Comparison of ENCODE assay signal across 10 cellular contexts in genomic region chr7:5703572-5704533, GRCh38.
A peak's percentile ranks its signal among the peaks of the same experiment; 100 is the strongest.
DNase-seq lines count a peak whose midpoint lies in the region; ATAC-seq and TF ChIP-seq lines count a peak whose summit lies in the region.
"Had no signal": no experiment of that assay in that cellular context is flagged by ENCODE, and none has a peak within 500 bp of the region (broad histone marks: within the 10 kb centered on the region; RNA-seq: fewer than 3 reads in every experiment).

No MANE protein-coding gene starts in this region.

- H3K4me1 ChIP-seq in OCI-LY3 (ENCODE audit: low read length) = peaks cover 56% of the 10 kb centered on the region

- DNase-seq in GM10266 (ENCODE audit: extremely low spot score) (no peak), fibroblast of villous mesenchyme (ENCODE audit: low read depth) (peak; percentile 89), retinal pigment epithelial cell (ENCODE audit: low read depth) (no peak), occipital lobe (lab: John Stamatoyannopoulos, UW) (no peak)
- DNase-seq in stimulated activated CD4-positive, alpha-beta T cell treated with anti-CD3 and anti-CD28 coated beads, Interleukin-15, amount 100 ng/mL, for 24 hours = no peak
- DNase-seq: NCI-H526 treated with DMSO at 0.1 percent for 48 hours had no signal

- H3K9me3 ChIP-seq in OCI-LY3 (ENCODE audit: insufficient read depth, low read length) = no peaks in the 10 kb centered on the region

- H3K4me3 ChIP-seq in OCI-LY3 (ENCODE audit: low read length) = no peak overlapping the region
- no peak overlapping the region for H3K4me3 ChIP-seq in fibroblast of villous mesenchyme (ENCODE audit: low read depth, low read length)
- peak overlapping the region; percentile 4 for H3K4me3 ChIP-seq in retinal pigment epithelial cell (ENCODE audit: low read length)
- H3K4me3 ChIP-seq: lung had no signal

- H2AFZ ChIP-seq in OCI-LY3 (ENCODE audit: low read depth, low read length) = no peak overlapping the region

- TF ChIP-seq CTCF in GM10266 (IDR thresholded peaks at IDR 0.05; ENCODE audit: control insufficient read depth, insufficient read depth, low read depth, missing control alignments) = peak; percentile 7
- TF ChIP-seq CTCF in OCI-LY3 (IDR thresholded peaks at IDR 0.05; ENCODE audit: low read depth, low read length) = peak; percentile 34
- peak; percentile 33 for TF ChIP-seq CTCF in fibroblast of villous mesenchyme (IDR thresholded peaks at IDR 0.05; ENCODE audit: insufficient read depth, low read depth, low read length)
- TF ChIP-seq CTCF in retinal pigment epithelial cell (conservative IDR thresholded peaks at IDR 0.05; ENCODE audit: low read depth, low read length) = no peak

- ATAC-seq in HG02678 (IDR thresholded peaks at IDR 0.05; ENCODE audit: unreplicated experiment) (no peak), HG02798 (IDR thresholded peaks at IDR 0.05; ENCODE audit: poor library complexity, unreplicated experiment) (no peak)

- peak overlapping the region; percentile 33 for H3K4me2 ChIP-seq in OCI-LY3 (ENCODE audit: low read length)

- H3K36me3 ChIP-seq in OCI-LY3 (replicated peaks; ENCODE audit: low read depth, low read length) = peaks cover 12% of the 10 kb centered on the region

- H3K27ac ChIP-seq in OCI-LY3 (ENCODE audit: low read length) = peak overlapping the region; percentile 82

- no peaks in the 10 kb centered on the region for H3K27me3 ChIP-seq in OCI-LY3 (ENCODE audit: low read depth, low read length)

- peaks cover under 1% of the 10 kb centered on the region; the same call in 1 of the 2 replicates for H3K79me2 ChIP-seq in OCI-LY3 (ENCODE audit: low read length)

- peak overlapping the region; percentile 56; the same call in 1 of the 2 replicates for H3K9ac ChIP-seq in OCI-LY3 (ENCODE audit: low read length)

- H4K20me1 ChIP-seq in OCI-LY3 (ENCODE audit: insufficient read depth, low read length) = no peaks in the 10 kb centered on the region
